8 cellular contexts compared by ENCODE assay signal in genomic region chr5:138543730-138544104, GRCh38. TPM values are rescaled to one million over a fixed set of nuclear protein-coding genes. Genes with fewer than 3 reads are reported as not detected.
DNase-seq lines count a peak whose midpoint lies in the region; ATAC-seq and TF ChIP-seq lines count a peak whose summit lies in the region.

No MANE protein-coding gene starts in this region.

- in situ Hi-C loops in Panc1 (cut with HindIII; ENCODE audit: low pct_unique_long_range_greater_than_20kb, low sequenced_read_pairs), result no loop called here

- H3K27me3 ChIP-seq in Panc1 (ENCODE audit: control insufficient read depth, insufficient read depth, low read length), result no peaks in the 10 kb centered on the region
- H3K27me3 ChIP-seq in esophagus squamous epithelium, result no peaks in the 10 kb centered on the region
- H3K27me3 ChIP-seq in neutrophil, result no peaks in the 10 kb centered on the region

- no peaks in the 10 kb centered on the region for H3K9me3 Mint-ChIP-seq in activated CD4-positive, alpha-beta T cell treated with anti-CD3 and anti-CD28 coated beads for 36 hours (ENCODE audit: low read depth)

- no peak for DNase-seq in activated CD4-positive, alpha-beta T cell treated with anti-CD3 and anti-CD28 coated beads for 36 hours
- DNase-seq in activated CD4-positive, alpha-beta T cell treated with anti-CD3 and anti-CD28 coated beads, Interleukin-2, amount 50 U/mL, for 48 hours, result no peak
- DNase-seq in HEK293T (ENCODE audit: extremely low spot score), result peak; percentile 54
- no peak for DNase-seq in Panc1 (ENCODE audit: low read depth, low spot score)
- DNase-seq in esophagus squamous epithelium (lab: John Stamatoyannopoulos, UW), result no peak
- DNase-seq in SK-N-DZ (ENCODE audit: low spot score), result no peak
- no peak for DNase-seq in KG1 (lab: John Stamatoyannopoulos, UW)

- POLR2A ChIA-PET in activated CD4-positive, alpha-beta T cell treated with anti-CD3 and anti-CD28 coated beads for 36 hours (lab: Charles Lee), result interaction anchor here (0.7 to 2.6 kb wide), 11 partner anchors 9 to 1019 kb away, joined by 3 to 33 read pairs (median 4); partner anchors contain the start of genes CDC23, EGR1, FAM53C and HSPA9
- POLR2A ChIA-PET in HEK293T (lab: Yijun Ruan, JAX), result interaction anchor here (0.8 to 3.1 kb wide), 23 partner anchors 9 to 330 kb away, joined by 3 to 34 read pairs (median 4); partner anchors contain the start of genes FAM53C, HSPA9 and REEP2
- POLR2A ChIA-PET in Panc1 (lab: Charles Lee), result interaction anchor here (0.6 to 1.5 kb wide), 8 partner anchors 8 to 1782 kb away, joined by 3 to 8 read pairs (median 4); no protein-coding TSS in a partner anchor

- peak in 1 of 4 donors; percentile 46 for TF ChIP-seq POLR2A in esophagus squamous epithelium (IDR thresholded peaks at IDR 0.05)

- WGBS in esophagus squamous epithelium, 2 donors, result 0% methylated on average over 11 to 12 of the region's 12 CpGs

- no peaks in the 10 kb centered on the region for H3K9me3 ChIP-seq in Panc1 (ENCODE audit: control insufficient read depth, insufficient read depth, low read depth, low read length)
- no peaks in the 10 kb centered on the region for H3K9me3 ChIP-seq in esophagus squamous epithelium
- no peaks in the 10 kb centered on the region for H3K9me3 ChIP-seq in neutrophil

- TSS peak; percentile 95 for BruUV-seq in Panc1 (replicated peaks; lab: Mats Ljungman, UMichigan)

- intact Hi-C loops in activated CD4-positive, alpha-beta T cell treated with anti-CD3 and anti-CD28 coated beads for 36 hours (cut with DNase I, micrococcal nuclease), result loop anchor here (1.0 to 2.0 kb wide), 18 partner anchors 32 to 1019 kb away; partner anchors contain the start of genes BRD8 (in 2 of the 2), HSPA9 (in 2 of the 2), CDC23 (in 1 of the 2) and CDC25C (in 1 of the 2)
- intact Hi-C loops in Panc1 (cut with micrococcal nuclease; ENCODE audit: unreplicated experiment) (no loop called here), esophagus squamous epithelium (cut with DNase I) (loop anchor here (10.0 kb wide), 1 partner anchor 79 kb away; the partner anchor contains the start of gene EGR1)

- peak overlapping the region; percentile 100 for H3K4me3 Mint-ChIP-seq in activated CD4-positive, alpha-beta T cell treated with anti-CD3 and anti-CD28 coated beads for 36 hours

- ATAC-seq in activated CD4-positive, alpha-beta T cell treated with anti-CD3 and anti-CD28 coated beads for 36 hours, result peak; percentile 65
- ATAC-seq in Panc1, result peak; percentile 69

- peak overlapping the region; percentile 100 for H3K27ac Mint-ChIP-seq in activated CD4-positive, alpha-beta T cell treated with anti-CD3 and anti-CD28 coated beads for 36 hours

- H3K4me1 ChIP-seq in Panc1 (ENCODE audit: control insufficient read depth, insufficient read depth, low read length) (peaks cover 36% of the 10 kb centered on the region), esophagus squamous epithelium (peaks cover 29 to 82% (median 42%) of the 10 kb centered on the region in 3 donors), neutrophil (ENCODE audit: control insufficient read depth in 1 of 2, insufficient read depth in 1 of 2, low read depth in 1 of 2, low read length in 1 of 2) (peaks cover 54 to 65% of the 10 kb centered on the region in 2 experiments)

- H3K36me3 ChIP-seq in Panc1 (ENCODE audit: control insufficient read depth, insufficient read depth, low read length) (peaks cover 38% of the 10 kb centered on the region), esophagus squamous epithelium (peaks cover 0 to 17% (median 0%) of the 10 kb centered on the region in 3 donors), neutrophil (peaks cover 7% of the 10 kb centered on the region)

- TF ChIP-seq CTCF in Panc1 (IDR thresholded peaks at IDR 0.05), result no peak
- TF ChIP-seq CTCF in esophagus squamous epithelium (IDR thresholded peaks at IDR 0.05), result no peak
- TF ChIP-seq CTCF in neutrophil (IDR thresholded peaks at IDR 0.05), result peak; percentile 50

- peaks cover 67% of the 10 kb centered on the region for H3K4me1 Mint-ChIP-seq in activated CD4-positive, alpha-beta T cell treated with anti-CD3 and anti-CD28 coated beads for 36 hours

- H3K27ac ChIP-seq in Panc1 (ENCODE audit: low read length) (peak overlapping the region; percentile 95), esophagus squamous epithelium (peak overlapping the region; percentile 93 to 100 (median 98)), neutrophil (peak overlapping the region; percentile 99)

- H3K36me3 Mint-ChIP-seq in activated CD4-positive, alpha-beta T cell treated with anti-CD3 and anti-CD28 coated beads for 36 hours (ENCODE audit: low read depth), result peaks cover 56% of the 10 kb centered on the region

- CTCF ChIA-PET in activated CD4-positive, alpha-beta T cell treated with anti-CD3 and anti-CD28 coated beads for 36 hours (lab: Charles Lee), result interaction anchor here (0.6 to 3.2 kb wide), 13 partner anchors 10 to 717 kb away, joined by 3 to 9 read pairs (median 3); partner anchors contain the start of genes HSPA9 and KDM3B
- CTCF ChIA-PET in HEK293T (lab: Yijun Ruan, JAX), result no interaction called here
- CTCF ChIA-PET in Panc1 (lab: Charles Lee), result no interaction called here

- H3K27me3 Mint-ChIP-seq in activated CD4-positive, alpha-beta T cell treated with anti-CD3 and anti-CD28 coated beads for 36 hours, result no peaks in the 10 kb centered on the region

- H3K4me3 ChIP-seq in Panc1 (ENCODE audit: low read depth in 2 of 2, low read length in 2 of 2) (peak overlapping the region; percentile 90 to 95), esophagus squamous epithelium (peak overlapping the region; percentile 80 to 99 (median 98)), neutrophil (ENCODE audit: low read depth in 1 of 2, low read length in 1 of 2) (peak overlapping the region; percentile 86 to 95)

TF ChIP-seq in HEK293T, 16 proteins besides CTCF, POLR2A, EP300 and RAD21:
- TF ChIP-seq ELF4 (IDR thresholded peaks at IDR 0.05) (no peak), FOXM1 (IDR thresholded peaks at IDR 0.05; ENCODE audit: borderline replicate concordance) (no peak), TARDBP (IDR thresholded peaks at IDR 0.05) (no peak), LEF1 (IDR thresholded peaks at IDR 0.05; ENCODE audit: borderline replicate concordance) (no peak), HDGF (IDR thresholded peaks at IDR 0.05; ENCODE audit: borderline replicate concordance) (no peak), SP1 (IDR thresholded peaks at IDR 0.05) (no peak), FOXA1 (IDR thresholded peaks at IDR 0.05) (no peak), SUZ12 (IDR thresholded peaks at IDR 0.05) (no peak), NFRKB (IDR thresholded peaks at IDR 0.05) (no peak), ZNF384 (IDR thresholded peaks at IDR 0.05) (no peak), BHLHE40 (IDR thresholded peaks at IDR 0.05; ENCODE audit: borderline replicate concordance) (no peak), CTBP1 (IDR thresholded peaks at IDR 0.05; ENCODE audit: borderline replicate concordance) (no peak)

RNA-seq across cellular contexts. Expression of gene ETF1, which starts 0.7 kb away (rescaled TPM):
- 100 to 1,000 TPM; 140 to 156 TPM for total RNA-seq in activated CD4-positive, alpha-beta T cell treated with anti-CD3 and anti-CD28 coated beads for 36 hours
- 168 TPM for total RNA-seq in Panc1 (2021; ENCODE audit: unreplicated experiment)
- 82.6 TPM for polyA plus RNA-seq in Panc1 (2012; ENCODE audit: insufficient read length)
- total RNA-seq in esophagus squamous epithelium, result 100 to 1,000 TPM in 2 of 4 donors, 10 to 100 TPM in 2; 65.2 to 132 (median 103) TPM
- polyA plus RNA-seq in SK-N-DZ (2014; cell fraction: cytosol; rRNA removed), result 86.7 and 93.5 TPM in 2 replicates
- 50.2 and 59.1 TPM in 2 replicates for polyA plus RNA-seq in SK-N-DZ (2014; cell fraction: nucleus; rRNA removed)

RNA-seq across cellular contexts. Expression of gene HSPA9, which starts 31.5 kb away (rescaled TPM):
- 100 to 1,000 TPM; 431 to 466 TPM for total RNA-seq in activated CD4-positive, alpha-beta T cell treated with anti-CD3 and anti-CD28 coated beads for 36 hours
- 424 TPM for total RNA-seq in Panc1 (2021; ENCODE audit: unreplicated experiment)
- 499 TPM for polyA plus RNA-seq in Panc1 (2012; ENCODE audit: insufficient read length)
- 100 to 1,000 TPM; 185 to 354 (median 279) TPM for total RNA-seq in esophagus squamous epithelium
- 706 and 861 TPM in 2 replicates for polyA plus RNA-seq in SK-N-DZ (2014; cell fraction: cytosol; rRNA removed)
- polyA plus RNA-seq in SK-N-DZ (2014; cell fraction: nucleus; rRNA removed), result 392 and 549 TPM in 2 replicates
